ENCODE assay signal across 9 cellular contexts in genomic region chr15:78212546-78213424, GRCh38. TPM values are rescaled to one million over a fixed set of nuclear protein-coding genes. Genes with fewer than 3 reads are reported as not detected.
A peak's percentile ranks its signal among the peaks of the same experiment; 100 is the strongest.
DNase-seq lines count a peak whose midpoint lies in the region; ATAC-seq, FAIRE-seq and TF ChIP-seq lines count a peak whose summit lies in the region.
"Had no signal": no experiment of that assay in that cellular context is flagged by ENCODE, and none has a peak within 500 bp of the region (broad histone marks: within the 10 kb centered on the region; RNA-seq: fewer than 3 reads in every experiment).

No MANE protein-coding gene starts in this region.

- H3K9ac ChIP-seq in astrocyte (ENCODE audit: low read length), result no peak overlapping the region

- ATAC-seq in GM18907 (IDR thresholded peaks at IDR 0.05; ENCODE audit: unreplicated experiment), result no peak
- no peak for ATAC-seq in CD8-positive, alpha-beta T cell

- H3K4me2 ChIP-seq in astrocyte (ENCODE audit: low read length) (peak overlapping the region; percentile 70), hepatocyte (peak overlapping the region; percentile 50)

- H3K4me3 ChIP-seq in astrocyte (ENCODE audit: insufficient read depth, low read depth, low read length) (no peak overlapping the region), hepatocyte (no peak overlapping the region)
- no peak overlapping the region for H3K4me3 ChIP-seq in CD8-positive, alpha-beta T cell (ENCODE audit: low read depth, low read length)

- no peak overlapping the region for H3K4me3 Mint-ChIP-seq in astrocyte (ENCODE audit: unreplicated experiment)
- H3K4me3 Mint-ChIP-seq in CD8-positive, alpha-beta T cell, result no peak overlapping the region

- no peaks in the 10 kb centered on the region for H3K9me2 ChIP-seq in hepatocyte (replicated peaks; ENCODE audit: insufficient read depth)

- H3K27ac Mint-ChIP-seq in astrocyte (ENCODE audit: unreplicated experiment), result no peak overlapping the region
- no peak overlapping the region for H3K27ac Mint-ChIP-seq in CD8-positive, alpha-beta T cell

- TF ChIP-seq CTCF in astrocyte (IDR thresholded peaks at IDR 0.05; ENCODE audit: insufficient read depth, low read depth, low read length), result no peak
- no peak for TF ChIP-seq CTCF in hepatocyte (IDR thresholded peaks at IDR 0.05; ENCODE audit: poor library complexity)
- TF ChIP-seq CTCF in CD8-positive, alpha-beta T cell (IDR thresholded peaks at IDR 0.05), result no peak

- DNase-seq in NCI-H1417 (lab: John Stamatoyannopoulos, UW) (peak in 2 of 3 experiments; percentile 83 to 92), NCI-H1417 treated with DMSO at 0.1 percent for 48 hours (lab: John Stamatoyannopoulos, UW) (no peak), astrocyte (ENCODE audit: low read depth) (peak; percentile 69), hepatocyte (ENCODE audit: low spot score) (peak; percentile 90), NCI-H510A (lab: John Stamatoyannopoulos, UW) (no peak)
- no peak for DNase-seq in CD8-positive, alpha-beta T cell

- H3K27me3 ChIP-seq in astrocyte (ENCODE audit: insufficient read depth, low read length) (peaks cover under 1% of the 10 kb centered on the region), hepatocyte (no peaks in the 10 kb centered on the region)
- no peaks in the 10 kb centered on the region for H3K27me3 ChIP-seq in CD8-positive, alpha-beta T cell (ENCODE audit: insufficient read depth, low read length)

- H3K36me3 Mint-ChIP-seq in astrocyte (ENCODE audit: low read depth, unreplicated experiment), result peaks cover 3% of the 10 kb centered on the region
- H3K36me3 Mint-ChIP-seq in CD8-positive, alpha-beta T cell, result no peaks in the 10 kb centered on the region

- intact Hi-C loops in CD8-positive, alpha-beta T cell (cut with DNase I, micrococcal nuclease), result no loop called here

- H2AFZ ChIP-seq in astrocyte (ENCODE audit: low read depth, low read length), result peak overlapping the region; percentile 14
- no peak overlapping the region for H2AFZ ChIP-seq in hepatocyte

- H3K9me3 ChIP-seq in astrocyte (ENCODE audit: insufficient read depth, low read depth, low read length) (no peaks in the 10 kb centered on the region), hepatocyte (ENCODE audit: low read depth) (no peaks in the 10 kb centered on the region)
- no peaks in the 10 kb centered on the region for H3K9me3 ChIP-seq in CD8-positive, alpha-beta T cell (ENCODE audit: low read length)

- H3K36me3 ChIP-seq in astrocyte (ENCODE audit: insufficient read depth, low read length) (no peaks in the 10 kb centered on the region), hepatocyte (replicated peaks; ENCODE audit: insufficient read depth, low read depth) (no peaks in the 10 kb centered on the region)
- H3K36me3 ChIP-seq in CD8-positive, alpha-beta T cell (ENCODE audit: insufficient read depth, low read length), result no peaks in the 10 kb centered on the region

- H3K79me2 ChIP-seq in astrocyte (ENCODE audit: insufficient read depth, low read length), result no peaks in the 10 kb centered on the region
- H3K79me2 ChIP-seq in hepatocyte, result no peaks in the 10 kb centered on the region

- WGBS in hepatocyte (ENCODE audit: low lambda C conversion rate, missing lambda C conversion rate), result 53% methylated on average over 17 of the region's 17 CpGs

- POLR2A ChIA-PET in CD8-positive, alpha-beta T cell (lab: Charles Lee), result no interaction called here

- H3K27me3 Mint-ChIP-seq in astrocyte (ENCODE audit: low read depth, unreplicated experiment), result no peaks in the 10 kb centered on the region
- no peaks in the 10 kb centered on the region for H3K27me3 Mint-ChIP-seq in CD8-positive, alpha-beta T cell (ENCODE audit: low read depth)

- H3K4me1 ChIP-seq in astrocyte (ENCODE audit: insufficient read depth, low read length) (peaks cover 13% of the 10 kb centered on the region), hepatocyte (ENCODE audit: insufficient read depth) (peaks cover 34% of the 10 kb centered on the region)
- no peaks in the 10 kb centered on the region for H3K4me1 ChIP-seq in CD8-positive, alpha-beta T cell (ENCODE audit: insufficient read depth, low read length)

- no peak for FAIRE-seq in astrocyte (lab: Jason Lieb, UNC)

- H3K27ac ChIP-seq in astrocyte (ENCODE audit: low read depth, low read length) (no peak overlapping the region), hepatocyte (peak overlapping the region; percentile 81), temporal lobe (ENCODE audit: low read depth, low read length) (peak overlapping the region; percentile 85)
- H3K27ac ChIP-seq in CD8-positive, alpha-beta T cell (ENCODE audit: low read depth, low read length), result no peak overlapping the region
- H3K27ac ChIP-seq: 22Rv1 had no signal

- H4K20me1 ChIP-seq in astrocyte (ENCODE audit: insufficient read depth, low read length) (no peaks in the 10 kb centered on the region), hepatocyte (ENCODE audit: insufficient read depth, poor library complexity, severe bottlenecking) (no peaks in the 10 kb centered on the region)

- CTCF ChIA-PET in CD8-positive, alpha-beta T cell (lab: Charles Lee), result interaction anchor here (1.2 to 1.4 kb wide), 2 partner anchors 27 to 254 kb away, joined by 3 to 4 read pairs; no protein-coding TSS in a partner anchor

- peaks cover 10% of the 10 kb centered on the region for H3K4me1 Mint-ChIP-seq in astrocyte (ENCODE audit: low read depth, unreplicated experiment)
- H3K4me1 Mint-ChIP-seq in CD8-positive, alpha-beta T cell (ENCODE audit: low read depth), result no peaks in the 10 kb centered on the region

- H3K9me3 Mint-ChIP-seq in astrocyte (ENCODE audit: unreplicated experiment), result no peaks in the 10 kb centered on the region
- no peaks in the 10 kb centered on the region for H3K9me3 Mint-ChIP-seq in CD8-positive, alpha-beta T cell

RNA-seq across cellular contexts. Expression of gene ACSBG1, which starts 21.6 kb away (rescaled TPM):
- total RNA-seq in astrocyte, result not detected in 2 replicates
- total RNA-seq in hepatocyte, result 0.08 and 0.93 TPM in 2 replicates
- 0.10 and 0.47 TPM in 2 replicates for polyA plus RNA-seq in hepatocyte
- 3.0 TPM for total RNA-seq in temporal lobe
- under 1 TPM in 1 of 2 experiments, not detected in 1; 0.14 TPM for total RNA-seq in CD8-positive, alpha-beta T cell

RNA-seq across cellular contexts. Expression of gene DNAJA4, which starts 51.6 kb away (rescaled TPM):
- total RNA-seq in astrocyte (0.14 TPM in 1 of 2 replicates, not detected in the other), hepatocyte (3.2 and 3.6 TPM in 2 replicates), temporal lobe (23.1 TPM)
- polyA plus RNA-seq in hepatocyte, result 2.8 and 4.0 TPM in 2 replicates
- total RNA-seq in CD8-positive, alpha-beta T cell, result 10 to 100 TPM; 48.9 to 52.1 TPM

Comparison
In these comparisons a context has a peak if more than half of its experiments do, and no peak if none do; other contexts are left out.
1. DNase-seq: peak in NCI-H1417 (2 of 3), astrocyte (single experiment) and hepatocyte (single experiment); none in NCI-H1417 treated with DMSO at 0.1 percent for 48 hours (single experiment), CD8-positive, alpha-beta T cell (0 of 7) and NCI-H510A (single experiment).
2. H3K27ac ChIP-seq: peak in hepatocyte (single experiment) and temporal lobe (single experiment); none in astrocyte (single experiment) and CD8-positive, alpha-beta T cell (single experiment).